In the genomic region with DNA sequence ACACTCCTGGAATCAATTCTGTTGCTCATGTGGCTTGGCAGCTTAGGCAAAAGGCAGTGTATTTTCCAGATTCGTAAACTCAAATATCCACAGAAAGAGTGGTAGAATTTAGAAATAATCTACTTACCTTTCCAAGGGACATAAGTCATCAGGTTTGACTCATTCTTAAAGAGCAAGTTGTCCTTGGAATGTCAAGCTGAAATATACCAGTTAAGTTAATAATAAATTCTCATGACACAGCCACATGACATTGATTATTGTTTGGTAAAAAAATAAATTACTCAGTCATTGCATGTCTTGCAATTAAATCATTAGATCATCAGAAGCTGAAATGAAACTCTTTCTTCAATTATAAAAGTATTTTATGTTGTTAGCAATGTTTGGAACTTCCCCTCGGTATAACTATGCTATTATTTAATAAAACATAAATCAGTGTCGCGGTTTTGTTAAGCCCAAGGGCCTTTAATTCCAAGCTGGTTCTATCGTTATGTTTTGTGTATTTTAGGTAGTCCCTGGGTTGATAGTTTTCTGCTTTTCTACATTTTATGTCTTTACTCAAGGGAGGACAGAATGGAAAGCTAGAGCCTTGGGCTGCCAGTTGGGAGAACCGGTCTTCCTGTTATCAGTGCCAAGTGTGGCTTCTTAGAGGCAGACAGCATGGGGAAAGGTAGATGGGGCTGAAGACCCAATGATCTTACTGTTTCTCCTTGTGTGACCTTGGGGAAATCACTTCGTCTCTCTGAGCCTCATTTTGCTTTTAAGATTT, we compare ENCODE assay signal across 25 cellular contexts.
"Had no signal": no experiment of that assay in that cellular context is flagged by ENCODE, and none has a peak within 500 bp of the region (broad histone marks: within the 10 kb centered on the region; RNA-seq: fewer than 3 reads in every experiment).

No MANE protein-coding gene starts in this region.

- DNase-seq: activated CD4-positive, alpha-beta T cell treated with anti-CD3 and anti-CD28 coated beads for 48 hours; activated CD4-positive, alpha-beta T cell treated with anti-CD3 and anti-CD28 coated beads, Interleukin-2, amount 50 U/mL, for 4 hours; activated CD4-positive, CD25-positive, alpha-beta regulatory T cell treated with anti-CD3 and anti-CD28 coated beads, Interleukin-2, amount 50 U/mL, for 72 hours; activated CD8-positive, alpha-beta memory T cell treated with anti-CD3 and anti-CD28 coated beads, Interleukin-2, amount 50 U/mL, for 48 hours; activated CD8-positive, alpha-beta T cell treated with anti-CD3 and anti-CD28 coated beads, Interleukin-2, amount 10 ng/mL, durations not matched to agents 7 days and 5 days; activated naive CD4-positive, alpha-beta T cell treated with anti-CD3 and anti-CD28 coated beads, Interleukin-2, amount 50 U/mL, for 16 hours; activated naive CD8-positive, alpha-beta T cell treated with anti-CD3 and anti-CD28 coated beads, Interleukin-2, amount 10 ng/mL, durations not matched to agents 7 days and 5 days; activated T-cell treated with anti-CD3 and anti-CD28 coated beads, Interleukin-2, amount 50 U/mL, for 1 hour; aorta; KG1; NCI-H1048; NCI-H146; NCI-H1930; NCI-H2171 treated with DMSO at 0.1 percent for 48 hours; NCI-H345; NCI-H510A; NCI-H526 treated with DMSO at 0.1 percent for 48 hours; NCI-H82; Right ventricle myocardium superior; T-helper 17 cell; T-helper 9 cell had no signal

- H3K36me3 ChIP-seq: SJSA1 had no signal

- H3K27ac ChIP-seq: RWPE1, SJSA1 had no signal

- H3K4me3 ChIP-seq: SJSA1 had no signal

- H3K4me1 Mint-ChIP-seq: activated naive CD8-positive, alpha-beta T cell treated with anti-CD3 and anti-CD28 coated beads, Interleukin-2, amount 10 ng/mL, durations not matched to agents 7 days and 5 days; T-helper 17 cell had no signal

- H3K4me1 ChIP-seq: SJSA1 had no signal

- H3K9me3 Mint-ChIP-seq: activated naive CD8-positive, alpha-beta T cell treated with anti-CD3 and anti-CD28 coated beads, Interleukin-2, amount 10 ng/mL, durations not matched to agents 7 days and 5 days had no signal

- H3K27ac Mint-ChIP-seq: activated CD8-positive, alpha-beta T cell treated with anti-CD3 and anti-CD28 coated beads, Interleukin-2, amount 10 ng/mL, durations not matched to agents 7 days and 5 days; activated naive CD8-positive, alpha-beta T cell treated with anti-CD3 and anti-CD28 coated beads, Interleukin-2, amount 10 ng/mL, durations not matched to agents 7 days and 5 days; T-helper 17 cell; WTC11 had no signal

- H3K27me3 ChIP-seq: SJSA1 had no signal

- H3K9me3 ChIP-seq: SJSA1 had no signal

- H3K36me3 Mint-ChIP-seq: activated naive CD8-positive, alpha-beta T cell treated with anti-CD3 and anti-CD28 coated beads, Interleukin-2, amount 10 ng/mL, durations not matched to agents 7 days and 5 days; WTC11 had no signal

- H3K4me3 Mint-ChIP-seq: activated CD8-positive, alpha-beta T cell treated with anti-CD3 and anti-CD28 coated beads, Interleukin-2, amount 10 ng/mL, durations not matched to agents 7 days and 5 days; activated naive CD8-positive, alpha-beta T cell treated with anti-CD3 and anti-CD28 coated beads, Interleukin-2, amount 10 ng/mL, durations not matched to agents 7 days and 5 days; T-helper 17 cell; WTC11 had no signal

- ATAC-seq: activated CD8-positive, alpha-beta T cell treated with anti-CD3 and anti-CD28 coated beads, Interleukin-2, amount 10 ng/mL, durations not matched to agents 7 days and 5 days; Panc1; T-helper 17 cell; WTC11 had no signal
